28 cellular contexts compared by ENCODE assay signal in the genomic region with DNA sequence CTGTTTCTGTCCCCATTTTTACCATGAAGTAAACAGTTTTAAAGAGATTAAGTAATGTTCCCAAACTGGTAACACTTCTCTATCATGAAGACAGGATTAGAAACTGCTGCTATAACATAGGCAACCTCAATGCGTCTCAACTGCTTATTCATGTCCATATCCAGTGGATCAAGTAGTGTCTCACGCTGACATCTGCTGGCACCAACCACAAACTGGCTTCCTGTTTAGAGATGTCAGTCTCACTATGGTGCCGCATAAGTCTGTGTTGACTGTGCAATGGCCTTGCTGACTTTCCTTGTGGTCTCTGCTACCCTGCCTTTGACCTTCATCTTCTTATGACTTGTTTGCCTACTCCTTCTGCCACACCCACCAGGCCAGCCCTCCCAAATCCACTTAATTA.
DNase-seq lines count a peak whose midpoint lies in the region; ATAC-seq lines count a peak whose summit lies in the region.
"Had no signal": no experiment of that assay in that cellular context is flagged by ENCODE, and none has a peak within 500 bp of the region (broad histone marks: within the 10 kb centered on the region; RNA-seq: fewer than 3 reads in every experiment).

No MANE protein-coding gene starts in this region.

- no peak overlapping the region for H2BK5ac ChIP-seq in mesendoderm (ENCODE audit: low read length)

- no peak overlapping the region for H2BK120ac ChIP-seq in mesendoderm (ENCODE audit: low read depth, low read length)

- no peaks in the 10 kb centered on the region for H3K79me2 ChIP-seq in mesendoderm (ENCODE audit: control insufficient read depth, insufficient read depth, low read length)
- H3K79me2 ChIP-seq: hepatocyte had no signal

- H3K23ac ChIP-seq in mesendoderm (ENCODE audit: low read length) = no peak overlapping the region

- no peak overlapping the region for H3K56ac ChIP-seq in mesendoderm (ENCODE audit: low read length)

- peak; percentile 62 for DNase-seq in DMS153 (lab: John Stamatoyannopoulos, UW)
- DNase-seq in HT1080 (ENCODE audit: low read depth) = peak; percentile 3
- peak; percentile 8 for DNase-seq in NCI-H69 (lab: John Stamatoyannopoulos, UW)
- peak; percentile 62 for DNase-seq in mesendoderm
- no peak for DNase-seq in HuH-7.5 (ENCODE audit: low spot score)
- DNase-seq: activated CD4-positive, alpha-beta T cell treated with anti-CD3 and anti-CD28 coated beads, Interleukin-2, amount 10 ng/mL, durations not matched to agents 24 days and 14 days; activated gamma-delta T cell treated with Interleukin-2 at 50 U/mL for 16 hours; activated T-cell treated with anti-CD3 and anti-CD28 coated beads, Interleukin-2, amount 50 U/mL, for 24 hours; central memory CD4-positive, alpha-beta T cell; dermis blood vessel endothelial cell; esophagus squamous epithelium; gastrocnemius medialis; GOT3; left colon; NCI-H1436 treated with DMSO at 0.1 percent for 48 hours; NCI-H2227 treated with DMSO at 0.1 percent for 48 hours; NCI-H82; PC-9; psoas muscle; SHP77 treated with DMSO at 0.1 percent for 48 hours; stimulated activated CD4-positive, alpha-beta T cell treated with anti-CD3 and anti-CD28 coated beads, Interleukin-15, amount 100 ng/mL, for 24 hours; stimulated activated naive B cell treated with anti-CD40 and anti-IgM and Interleukin-4, amounts not matched to agents 10 μg/mL and 1 μg/mL and 100 μg/mL, for 72 hours; SW 1271; T1000 had no signal

- no peak overlapping the region for H3K18ac ChIP-seq in mesendoderm (ENCODE audit: low read length)

- H3K27me3 ChIP-seq in mesendoderm (ENCODE audit: insufficient read depth, low read length, poor library complexity) = no peaks in the 10 kb centered on the region
- H3K27me3 ChIP-seq: esophagus squamous epithelium, gastrocnemius medialis, hepatocyte, neutrophil had no signal

- no peak overlapping the region for H3K9ac ChIP-seq in mesendoderm (ENCODE audit: low read length)

- no peak overlapping the region for H3K4ac ChIP-seq in mesendoderm (ENCODE audit: low read depth, low read length)

- no peaks in the 10 kb centered on the region for H3K36me3 ChIP-seq in mesendoderm (ENCODE audit: control insufficient read depth, insufficient read depth, low read length)
- H3K36me3 ChIP-seq: esophagus squamous epithelium, gastrocnemius medialis, neutrophil had no signal

- no peak overlapping the region for H4K8ac ChIP-seq in mesendoderm (ENCODE audit: low read depth, low read length)

- no peak overlapping the region for H3K4me2 ChIP-seq in mesendoderm (ENCODE audit: low read length)
- H3K4me2 ChIP-seq: hepatocyte, PC-9 had no signal

- no peaks in the 10 kb centered on the region for H3K79me1 ChIP-seq in mesendoderm (ENCODE audit: low read length)

- no peak overlapping the region for H3K27ac ChIP-seq in mesendoderm (ENCODE audit: low read depth, low read length)
- H3K27ac ChIP-seq: esophagus squamous epithelium, gastrocnemius medialis, hepatocyte, neutrophil, PC-9, psoas muscle had no signal

- no CpG with 5 or more reads among the region's 3 CpGs for WGBS in mesendoderm (ENCODE audit: extremely low coverage, insufficient coverage, low lambda C conversion rate)

- no peak for ATAC-seq in HG02840 (IDR thresholded peaks at IDR 0.05; ENCODE audit: low FRiP score, unreplicated experiment)
- no peak for ATAC-seq in HG02885 (IDR thresholded peaks at IDR 0.05; ENCODE audit: poor library complexity, unreplicated experiment)
- ATAC-seq: gastrocnemius medialis, left colon, psoas muscle had no signal

- H4K5ac ChIP-seq in mesendoderm (ENCODE audit: low read length) = no peak overlapping the region

- H2BK15ac ChIP-seq in mesendoderm (replicated peaks; ENCODE audit: low read depth) = no peak overlapping the region

- H3K4me3 ChIP-seq in mesendoderm (ENCODE audit: low read length) = no peak overlapping the region
- H3K4me3 ChIP-seq: esophagus squamous epithelium, gastrocnemius medialis, hepatocyte, PC-9, psoas muscle had no signal

- H2AK5ac ChIP-seq in mesendoderm (ENCODE audit: low read length) = no peak overlapping the region

- H3K4me1 ChIP-seq in mesendoderm (ENCODE audit: control insufficient read depth, low read depth, low read length) = no peaks in the 10 kb centered on the region
- H3K4me1 ChIP-seq: esophagus squamous epithelium, gastrocnemius medialis, psoas muscle had no signal
